ENCODE assay signal across 1 cellular context in the genomic region with DNA sequence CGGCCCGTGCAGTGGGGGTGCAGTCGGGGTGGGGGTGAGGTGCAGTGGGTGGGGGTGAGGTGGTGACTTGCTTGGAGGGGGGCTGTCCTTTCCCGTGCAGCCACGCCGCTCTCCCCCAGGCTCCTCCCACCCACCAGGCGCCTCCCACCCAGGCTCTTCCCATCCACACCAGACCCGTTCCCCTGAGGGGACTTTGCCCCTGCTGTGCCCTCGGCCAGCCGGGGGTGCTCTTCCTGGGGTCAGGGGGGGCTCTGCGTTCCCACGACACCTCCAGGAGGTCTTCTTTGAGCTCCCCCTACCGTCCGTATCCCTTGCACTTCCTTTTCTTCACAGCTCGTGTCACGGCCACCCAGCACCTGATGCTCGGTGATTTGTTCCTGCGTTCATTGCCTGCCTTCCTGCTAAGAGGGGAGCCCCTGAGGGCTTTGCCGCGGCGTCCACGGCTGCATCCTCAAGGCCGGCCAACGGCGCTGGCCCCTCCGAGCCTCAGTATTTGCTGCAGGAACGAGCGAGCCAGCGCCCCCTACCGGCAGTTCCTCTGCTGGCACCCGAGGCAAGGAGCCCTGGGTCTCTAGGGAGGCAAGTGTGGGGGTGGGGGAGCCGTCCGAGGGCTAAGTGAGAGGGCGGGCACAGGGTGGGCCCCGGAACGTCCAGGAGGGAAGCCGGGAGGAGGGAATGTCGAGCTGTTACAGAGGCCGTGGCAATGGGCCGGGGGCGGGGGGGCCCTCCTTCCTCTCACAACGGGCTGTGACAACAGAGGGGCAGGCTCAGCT.
TF ChIP-seq lines count a peak whose summit lies in the region.

No MANE protein-coding gene starts in this region.

TF ChIP-seq in GM12878, 131 proteins besides CTCF, POLR2A, EP300 and RAD21 (continues in another document):
- TF ChIP-seq WRNIP1 (IDR thresholded peaks at IDR 0.05; ENCODE audit: borderline replicate concordance, low read depth, low read length) (no peak), ZNF217 (IDR thresholded peaks at IDR 0.05) (no peak), SUZ12 (IDR thresholded peaks at IDR 0.05; ENCODE audit: unreplicated experiment) (no peak), GATAD2B (conservative IDR thresholded peaks at IDR 0.05; ENCODE audit: low read depth) (peak; percentile 42; the same call in 1 of the 2 replicates), BCL11A (IDR thresholded peaks at IDR 0.05; ENCODE audit: low read depth, low read length) (no peak), MEF2A (IDR thresholded peaks at IDR 0.05; ENCODE audit: insufficient read depth, low read depth, low read length) (no peak), GABPA (IDR thresholded peaks at IDR 0.05; ENCODE audit: low read depth) (no peak), BHLHE40 (IDR thresholded peaks at IDR 0.05; ENCODE audit: borderline replicate concordance in 1 of 2, low read depth in 2 of 2, low read length in 1 of 2) (peak; percentile 30 to 61; a peak in 2 of 4 replicates), ZNF274 (IDR thresholded peaks at IDR 0.05; ENCODE audit: insufficient read depth, insufficient read length) (no peak), ZNF24 (IDR thresholded peaks at IDR 0.05) (no peak), RB1 (IDR thresholded peaks at IDR 0.05; ENCODE audit: borderline replicate concordance) (peak; percentile 85), ATF7 (IDR thresholded peaks at IDR 0.05; ENCODE audit: low read depth) (no peak), SIN3A (IDR thresholded peaks at IDR 0.05; ENCODE audit: low read depth, low read length) (no peak), MTA2 (IDR thresholded peaks at IDR 0.05; ENCODE audit: low read depth) (no peak), ETV6 (conservative IDR thresholded peaks at IDR 0.05 in 1 of 2, IDR thresholded peaks at IDR 0.05 in 1 of 2; ENCODE audit: borderline replicate concordance in 1 of 2, low read depth in 1 of 2) (no peak), MTA3 (IDR thresholded peaks at IDR 0.05; ENCODE audit: borderline replicate concordance, low read length) (no peak), YY1 (IDR thresholded peaks at IDR 0.05; ENCODE audit: low read depth, low read length) (0 out of 2 replicates have a peak, but pooled peaks have one; percentile 32), MYC (IDR thresholded peaks at IDR 0.05; ENCODE audit: insufficient read depth, insufficient read length, insufficient replicate concordance, low read length, severe bottlenecking) (no peak), DPF2 (IDR thresholded peaks at IDR 0.05) (0 out of 2 replicates have a peak, but pooled peaks have one; percentile 13), CEBPB (IDR thresholded peaks at IDR 0.05; ENCODE audit: borderline replicate concordance in 1 of 2, low read depth in 2 of 2, low read length in 2 of 2) (no peak), RUNX3 (IDR thresholded peaks at IDR 0.05; ENCODE audit: low read length) (no peak), EED (IDR thresholded peaks at IDR 0.05; ENCODE audit: low read depth) (no peak), IRF4 (IDR thresholded peaks at IDR 0.05; ENCODE audit: low read depth, low read length) (no peak), POLR2AphosphoS5 (IDR thresholded peaks at IDR 0.05; ENCODE audit: low read length) (no peak), IKZF1 (conservative IDR thresholded peaks at IDR 0.05) (no peak), POU2F2 (IDR thresholded peaks at IDR 0.05; ENCODE audit: borderline replicate concordance, low read depth, low read length) (no peak; the same call in 2 of the 3 replicates), MEF2B (IDR thresholded peaks at IDR 0.05; ENCODE audit: partially characterized antibody, poor library complexity, severe bottlenecking) (peak; percentile 96), NFYA (IDR thresholded peaks at IDR 0.05; ENCODE audit: borderline replicate concordance, low read depth, low read length) (no peak), NR2C2 (IDR thresholded peaks at IDR 0.05; ENCODE audit: borderline replicate concordance, control insufficient read depth, insufficient read length, low read depth) (no peak), BMI1 (IDR thresholded peaks at IDR 0.05; ENCODE audit: borderline replicate concordance) (no peak), CHD2 (IDR thresholded peaks at IDR 0.05; ENCODE audit: borderline replicate concordance, low read depth, low read length) (peak; percentile 63; the same call in 1 of the 2 replicates), NBN (IDR thresholded peaks at IDR 0.05) (peak; percentile 85), PAX8 (IDR thresholded peaks at IDR 0.05) (no peak)
- TF ChIP-seq, protein P1, sequence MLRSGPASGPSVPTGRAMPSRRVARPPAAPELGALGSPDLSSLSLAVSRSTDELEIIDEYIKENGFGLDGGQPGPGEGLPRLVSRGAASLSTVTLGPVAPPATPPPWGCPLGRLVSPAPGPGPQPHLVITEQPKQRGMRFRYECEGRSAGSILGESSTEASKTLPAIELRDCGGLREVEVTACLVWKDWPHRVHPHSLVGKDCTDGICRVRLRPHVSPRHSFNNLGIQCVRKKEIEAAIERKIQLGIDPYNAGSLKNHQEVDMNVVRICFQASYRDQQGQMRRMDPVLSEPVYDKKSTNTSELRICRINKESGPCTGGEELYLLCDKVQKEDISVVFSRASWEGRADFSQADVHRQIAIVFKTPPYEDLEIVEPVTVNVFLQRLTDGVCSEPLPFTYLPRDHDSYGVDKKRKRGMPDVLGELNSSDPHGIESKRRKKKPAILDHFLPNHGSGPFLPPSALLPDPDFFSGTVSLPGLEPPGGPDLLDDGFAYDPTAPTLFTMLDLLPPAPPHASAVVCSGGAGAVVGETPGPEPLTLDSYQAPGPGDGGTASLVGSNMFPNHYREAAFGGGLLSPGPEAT (IDR thresholded peaks at IDR 0.05; ENCODE audit: low read depth) = peak; percentile 32; the same call in 1 of the 2 replicates
- TF ChIP-seq, protein P2, sequence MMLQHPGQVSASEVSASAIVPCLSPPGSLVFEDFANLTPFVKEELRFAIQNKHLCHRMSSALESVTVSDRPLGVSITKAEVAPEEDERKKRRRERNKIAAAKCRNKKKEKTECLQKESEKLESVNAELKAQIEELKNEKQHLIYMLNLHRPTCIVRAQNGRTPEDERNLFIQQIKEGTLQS (IDR thresholded peaks at IDR 0.05; ENCODE audit: borderline replicate concordance, extremely low read depth, low read depth, low read length) = no peak
- TF ChIP-seq, protein P3, sequence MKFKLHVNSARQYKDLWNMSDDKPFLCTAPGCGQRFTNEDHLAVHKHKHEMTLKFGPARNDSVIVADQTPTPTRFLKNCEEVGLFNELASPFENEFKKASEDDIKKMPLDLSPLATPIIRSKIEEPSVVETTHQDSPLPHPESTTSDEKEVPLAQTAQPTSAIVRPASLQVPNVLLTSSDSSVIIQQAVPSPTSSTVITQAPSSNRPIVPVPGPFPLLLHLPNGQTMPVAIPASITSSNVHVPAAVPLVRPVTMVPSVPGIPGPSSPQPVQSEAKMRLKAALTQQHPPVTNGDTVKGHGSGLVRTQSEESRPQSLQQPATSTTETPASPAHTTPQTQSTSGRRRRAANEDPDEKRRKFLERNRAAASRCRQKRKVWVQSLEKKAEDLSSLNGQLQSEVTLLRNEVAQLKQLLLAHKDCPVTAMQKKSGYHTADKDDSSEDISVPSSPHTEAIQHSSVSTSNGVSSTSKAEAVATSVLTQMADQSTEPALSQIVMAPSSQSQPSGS (IDR thresholded peaks at IDR 0.05; ENCODE audit: low read length) = no peak
- TF ChIP-seq, protein P4, sequence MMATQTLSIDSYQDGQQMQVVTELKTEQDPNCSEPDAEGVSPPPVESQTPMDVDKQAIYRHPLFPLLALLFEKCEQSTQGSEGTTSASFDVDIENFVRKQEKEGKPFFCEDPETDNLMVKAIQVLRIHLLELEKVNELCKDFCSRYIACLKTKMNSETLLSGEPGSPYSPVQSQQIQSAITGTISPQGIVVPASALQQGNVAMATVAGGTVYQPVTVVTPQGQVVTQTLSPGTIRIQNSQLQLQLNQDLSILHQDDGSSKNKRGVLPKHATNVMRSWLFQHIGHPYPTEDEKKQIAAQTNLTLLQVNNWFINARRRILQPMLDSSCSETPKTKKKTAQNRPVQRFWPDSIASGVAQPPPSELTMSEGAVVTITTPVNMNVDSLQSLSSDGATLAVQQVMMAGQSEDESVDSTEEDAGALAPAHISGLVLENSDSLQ (IDR thresholded peaks at IDR 0.05) = 0 out of 2 replicates have a peak, but pooled peaks have one; percentile 6
- TF ChIP-seq, protein P5, sequence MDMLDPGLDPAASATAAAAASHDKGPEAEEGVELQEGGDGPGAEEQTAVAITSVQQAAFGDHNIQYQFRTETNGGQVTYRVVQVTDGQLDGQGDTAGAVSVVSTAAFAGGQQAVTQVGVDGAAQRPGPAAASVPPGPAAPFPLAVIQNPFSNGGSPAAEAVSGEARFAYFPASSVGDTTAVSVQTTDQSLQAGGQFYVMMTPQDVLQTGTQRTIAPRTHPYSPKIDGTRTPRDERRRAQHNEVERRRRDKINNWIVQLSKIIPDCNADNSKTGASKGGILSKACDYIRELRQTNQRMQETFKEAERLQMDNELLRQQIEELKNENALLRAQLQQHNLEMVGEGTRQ (IDR thresholded peaks at IDR 0.05; ENCODE audit: borderline replicate concordance, low read depth, low read length) = no peak
- TF ChIP-seq, protein P6, sequence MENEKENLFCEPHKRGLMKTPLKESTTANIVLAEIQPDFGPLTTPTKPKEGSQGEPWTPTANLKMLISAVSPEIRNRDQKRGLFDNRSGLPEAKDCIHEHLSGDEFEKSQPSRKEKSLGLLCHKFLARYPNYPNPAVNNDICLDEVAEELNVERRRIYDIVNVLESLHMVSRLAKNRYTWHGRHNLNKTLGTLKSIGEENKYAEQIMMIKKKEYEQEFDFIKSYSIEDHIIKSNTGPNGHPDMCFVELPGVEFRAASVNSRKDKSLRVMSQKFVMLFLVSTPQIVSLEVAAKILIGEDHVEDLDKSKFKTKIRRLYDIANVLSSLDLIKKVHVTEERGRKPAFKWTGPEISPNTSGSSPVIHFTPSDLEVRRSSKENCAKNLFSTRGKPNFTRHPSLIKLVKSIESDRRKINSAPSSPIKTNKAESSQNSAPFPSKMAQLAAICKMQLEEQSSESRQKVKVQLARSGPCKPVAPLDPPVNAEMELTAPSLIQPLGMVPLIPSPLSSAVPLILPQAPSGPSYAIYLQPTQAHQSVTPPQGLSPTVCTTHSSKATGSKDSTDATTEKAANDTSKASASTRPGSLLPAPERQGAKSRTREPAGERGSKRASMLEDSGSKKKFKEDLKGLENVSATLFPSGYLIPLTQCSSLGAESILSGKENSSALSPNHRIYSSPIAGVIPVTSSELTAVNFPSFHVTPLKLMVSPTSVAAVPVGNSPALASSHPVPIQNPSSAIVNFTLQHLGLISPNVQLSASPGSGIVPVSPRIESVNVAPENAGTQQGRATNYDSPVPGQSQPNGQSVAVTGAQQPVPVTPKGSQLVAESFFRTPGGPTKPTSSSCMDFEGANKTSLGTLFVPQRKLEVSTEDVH (IDR thresholded peaks at IDR 0.05; ENCODE audit: low read depth, partially characterized antibody) = no peak
- TF ChIP-seq, protein P7, sequence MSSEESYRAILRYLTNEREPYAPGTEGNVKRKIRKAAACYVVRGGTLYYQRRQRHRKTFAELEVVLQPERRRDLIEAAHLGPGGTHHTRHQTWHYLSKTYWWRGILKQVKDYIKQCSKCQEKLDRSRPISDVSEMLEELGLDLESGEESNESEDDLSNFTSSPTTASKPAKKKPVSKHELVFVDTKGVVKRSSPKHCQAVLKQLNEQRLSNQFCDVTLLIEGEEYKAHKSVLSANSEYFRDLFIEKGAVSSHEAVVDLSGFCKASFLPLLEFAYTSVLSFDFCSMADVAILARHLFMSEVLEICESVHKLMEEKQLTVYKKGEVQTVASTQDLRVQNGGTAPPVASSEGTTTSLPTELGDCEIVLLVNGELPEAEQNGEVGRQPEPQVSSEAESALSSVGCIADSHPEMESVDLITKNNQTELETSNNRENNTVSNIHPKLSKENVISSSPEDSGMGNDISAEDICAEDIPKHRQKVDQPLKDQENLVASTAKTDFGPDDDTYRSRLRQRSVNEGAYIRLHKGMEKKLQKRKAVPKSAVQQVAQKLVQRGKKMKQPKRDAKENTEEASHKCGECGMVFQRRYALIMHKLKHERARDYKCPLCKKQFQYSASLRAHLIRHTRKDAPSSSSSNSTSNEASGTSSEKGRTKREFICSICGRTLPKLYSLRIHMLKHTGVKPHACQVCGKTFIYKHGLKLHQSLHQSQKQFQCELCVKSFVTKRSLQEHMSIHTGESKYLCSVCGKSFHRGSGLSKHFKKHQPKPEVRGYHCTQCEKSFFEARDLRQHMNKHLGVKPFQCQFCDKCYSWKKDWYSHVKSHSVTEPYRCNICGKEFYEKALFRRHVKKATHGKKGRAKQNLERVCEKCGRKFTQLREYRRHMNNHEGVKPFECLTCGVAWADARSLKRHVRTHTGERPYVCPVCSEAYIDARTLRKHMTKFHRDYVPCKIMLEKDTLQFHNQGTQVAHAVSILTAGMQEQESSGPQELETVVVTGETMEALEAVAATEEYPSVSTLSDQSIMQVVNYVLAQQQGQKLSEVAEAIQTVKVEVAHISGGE (CRISPR knock-in tag; IDR thresholded peaks at IDR 0.05) = no peak
- TF ChIP-seq, protein P8, sequence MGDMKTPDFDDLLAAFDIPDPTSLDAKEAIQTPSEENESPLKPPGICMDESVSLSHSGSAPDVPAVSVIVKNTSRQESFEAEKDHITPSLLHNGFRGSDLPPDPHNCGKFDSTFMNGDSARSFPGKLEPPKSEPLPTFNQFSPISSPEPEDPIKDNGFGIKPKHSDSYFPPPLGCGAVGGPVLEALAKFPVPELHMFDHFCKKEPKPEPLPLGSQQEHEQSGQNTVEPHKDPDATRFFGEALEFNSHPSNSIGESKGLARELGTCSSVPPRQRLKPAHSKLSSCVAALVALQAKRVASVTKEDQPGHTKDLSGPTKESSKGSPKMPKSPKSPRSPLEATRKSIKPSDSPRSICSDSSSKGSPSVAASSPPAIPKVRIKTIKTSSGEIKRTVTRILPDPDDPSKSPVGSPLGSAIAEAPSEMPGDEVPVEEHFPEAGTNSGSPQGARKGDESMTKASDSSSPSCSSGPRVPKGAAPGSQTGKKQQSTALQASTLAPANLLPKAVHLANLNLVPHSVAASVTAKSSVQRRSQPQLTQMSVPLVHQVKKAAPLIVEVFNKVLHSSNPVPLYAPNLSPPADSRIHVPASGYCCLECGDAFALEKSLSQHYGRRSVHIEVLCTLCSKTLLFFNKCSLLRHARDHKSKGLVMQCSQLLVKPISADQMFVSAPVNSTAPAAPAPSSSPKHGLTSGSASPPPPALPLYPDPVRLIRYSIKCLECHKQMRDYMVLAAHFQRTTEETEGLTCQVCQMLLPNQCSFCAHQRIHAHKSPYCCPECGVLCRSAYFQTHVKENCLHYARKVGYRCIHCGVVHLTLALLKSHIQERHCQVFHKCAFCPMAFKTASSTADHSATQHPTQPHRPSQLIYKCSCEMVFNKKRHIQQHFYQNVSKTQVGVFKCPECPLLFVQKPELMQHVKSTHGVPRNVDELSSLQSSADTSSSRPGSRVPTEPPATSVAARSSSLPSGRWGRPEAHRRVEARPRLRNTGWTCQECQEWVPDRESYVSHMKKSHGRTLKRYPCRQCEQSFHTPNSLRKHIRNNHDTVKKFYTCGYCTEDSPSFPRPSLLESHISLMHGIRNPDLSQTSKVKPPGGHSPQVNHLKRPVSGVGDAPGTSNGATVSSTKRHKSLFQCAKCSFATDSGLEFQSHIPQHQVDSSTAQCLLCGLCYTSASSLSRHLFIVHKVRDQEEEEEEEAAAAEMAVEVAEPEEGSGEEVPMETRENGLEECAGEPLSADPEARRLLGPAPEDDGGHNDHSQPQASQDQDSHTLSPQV (IDR thresholded peaks at IDR 0.05) = no peak
